17 cellular contexts compared by ENCODE assay signal in the genomic region with DNA sequence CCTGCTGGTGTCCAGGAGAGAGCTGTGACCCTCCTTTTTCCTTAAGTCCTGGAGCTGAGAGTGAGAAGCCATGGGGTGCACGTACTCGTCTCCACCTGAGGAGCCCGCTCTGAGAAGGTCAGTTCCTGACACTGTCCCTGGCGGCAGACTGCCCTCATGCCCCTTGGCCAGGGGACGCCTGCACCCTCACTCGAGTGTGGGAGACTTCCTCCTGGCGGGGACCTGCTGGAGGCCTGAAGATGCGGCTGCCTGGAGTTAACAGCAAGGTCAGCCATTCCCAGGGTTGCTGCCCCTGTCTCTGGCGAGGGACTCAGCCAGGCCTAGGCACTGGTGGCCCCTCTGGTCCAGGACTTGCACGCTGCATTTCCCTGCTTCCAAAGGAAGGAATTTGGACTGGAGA. TPM values are rescaled to one million over a fixed set of nuclear protein-coding genes. Genes with fewer than 3 reads are reported as not detected.
DNase-seq lines count a peak whose midpoint lies in the region; ATAC-seq and TF ChIP-seq lines count a peak whose summit lies in the region.
"Had no signal": no experiment of that assay in that cellular context is flagged by ENCODE, and none has a peak within 500 bp of the region (broad histone marks: within the 10 kb centered on the region; RNA-seq: fewer than 3 reads in every experiment).

No MANE protein-coding gene starts in this region.

- TF ChIP-seq CTCF in endothelial cell (IDR thresholded peaks at IDR 0.05; ENCODE audit: unreplicated experiment) = no peak
- TF ChIP-seq CTCF in neural progenitor cell (IDR thresholded peaks at IDR 0.05) = no peak
- TF ChIP-seq CTCF in tibial artery (IDR thresholded peaks at IDR 0.05) = no peak

- H3K27ac Mint-ChIP-seq in endothelial cell (ENCODE audit: unreplicated experiment) (peak overlapping the region; percentile 96), neural progenitor cell (peak overlapping the region; percentile 98)
- H3K27ac Mint-ChIP-seq: activated CD8-positive, alpha-beta T cell treated with anti-CD3 and anti-CD28 coated beads, Interleukin-2, amount 10 ng/mL, durations not matched to agents 7 days and 5 days; activated naive CD8-positive, alpha-beta T cell treated with anti-CD3 and anti-CD28 coated beads for 36 hours; IgD-negative memory B cell; memory B cell had no signal

- peaks cover 5% of the 10 kb centered on the region for H3K27me3 Mint-ChIP-seq in endothelial cell (ENCODE audit: unreplicated experiment)
- peaks cover 8% of the 10 kb centered on the region for H3K27me3 Mint-ChIP-seq in neural progenitor cell (ENCODE audit: insufficient read depth, low read depth)
- H3K27me3 Mint-ChIP-seq: activated naive CD8-positive, alpha-beta T cell treated with anti-CD3 and anti-CD28 coated beads for 36 hours; IgD-negative memory B cell; memory B cell had no signal

- H3K79me2 ChIP-seq in neural progenitor cell (ENCODE audit: low read depth) = no peaks in the 10 kb centered on the region

- H3K4me3 ChIP-seq in neural progenitor cell (no peak overlapping the region), tibial artery (no peak overlapping the region)
- H3K4me3 ChIP-seq: testis had no signal

- H3K27me3 ChIP-seq in neural progenitor cell (no peaks in the 10 kb centered on the region), tibial artery (no peaks in the 10 kb centered on the region)
- H3K27me3 ChIP-seq: foreskin keratinocyte, testis had no signal

- H3K4me3 Mint-ChIP-seq in endothelial cell (ENCODE audit: unreplicated experiment) (no peak overlapping the region), neural progenitor cell (no peak overlapping the region)
- H3K4me3 Mint-ChIP-seq: activated CD8-positive, alpha-beta T cell treated with anti-CD3 and anti-CD28 coated beads, Interleukin-2, amount 10 ng/mL, durations not matched to agents 7 days and 5 days; activated naive CD8-positive, alpha-beta T cell treated with anti-CD3 and anti-CD28 coated beads for 36 hours; IgD-negative memory B cell; memory B cell; nephron progenitor cell had no signal

- H3K36me3 Mint-ChIP-seq in endothelial cell (ENCODE audit: low read depth, unreplicated experiment) (peaks cover 9% of the 10 kb centered on the region), neural progenitor cell (peaks cover 20% of the 10 kb centered on the region)

- H3F3A ChIP-seq in neural progenitor cell (ENCODE audit: low read depth) = peaks cover 14% of the 10 kb centered on the region

- H3K9me3 ChIP-seq in neural progenitor cell (ENCODE audit: low read depth) (no peaks in the 10 kb centered on the region), tibial artery (no peaks in the 10 kb centered on the region)
- H3K9me3 ChIP-seq: testis had no signal

- H3K4me1 Mint-ChIP-seq in endothelial cell (ENCODE audit: unreplicated experiment) (peaks cover 21% of the 10 kb centered on the region), neural progenitor cell (peaks cover 84% of the 10 kb centered on the region)
- H3K4me1 Mint-ChIP-seq: activated naive CD8-positive, alpha-beta T cell treated with anti-CD3 and anti-CD28 coated beads for 36 hours; IgD-negative memory B cell; memory B cell had no signal

- intact Hi-C loops in tibial artery (cut with DNase I; ENCODE audit: low total_unique reads) = no loop called here

- H3K4me2 ChIP-seq in neural progenitor cell = peak overlapping the region; percentile 16

- no peak overlapping the region for H2AFZ ChIP-seq in neural progenitor cell (replicated peaks)

- H3K9me3 Mint-ChIP-seq in endothelial cell (ENCODE audit: unreplicated experiment) = no peaks in the 10 kb centered on the region
- no peaks in the 10 kb centered on the region for H3K9me3 Mint-ChIP-seq in neural progenitor cell
- H3K9me3 Mint-ChIP-seq: activated naive CD8-positive, alpha-beta T cell treated with anti-CD3 and anti-CD28 coated beads for 36 hours; IgD-negative memory B cell; memory B cell; nephron progenitor cell had no signal

- no peak for ATAC-seq in GM18511 (IDR thresholded peaks at IDR 0.05; ENCODE audit: unreplicated experiment)
- ATAC-seq in GM21447 (IDR thresholded peaks at IDR 0.05; ENCODE audit: unreplicated experiment) = no peak
- ATAC-seq: activated CD8-positive, alpha-beta T cell treated with anti-CD3 and anti-CD28 coated beads, Interleukin-2, amount 10 ng/mL, durations not matched to agents 7 days and 5 days; foreskin keratinocyte had no signal

- H3K36me3 ChIP-seq in neural progenitor cell (no peaks in the 10 kb centered on the region), tibial artery (peaks cover 0 to 12% (median 9%) of the 10 kb centered on the region in 3 donors)

- H3K27ac ChIP-seq in angular gyrus (ENCODE audit: low read depth, low read length) = peak overlapping the region; percentile 54
- peak overlapping the region; percentile 23 for H3K27ac ChIP-seq in neural progenitor cell
- peak overlapping the region; percentile 88 to 95 for H3K27ac ChIP-seq in tibial artery
- H3K27ac ChIP-seq: foreskin keratinocyte, WERI-Rb-1 had no signal

- H3K9ac ChIP-seq in neural progenitor cell = no peak overlapping the region

- H3K4me1 ChIP-seq in neural progenitor cell (peaks cover 34% of the 10 kb centered on the region), tibial artery (peaks cover 12 to 74% (median 49%) of the 10 kb centered on the region in 4 donors)
- H3K4me1 ChIP-seq: foreskin keratinocyte had no signal

- DNase-seq in endothelial cell (ENCODE audit: low spot score) = no peak
- no peak for DNase-seq in neural progenitor cell (ENCODE audit: low spot score)
- DNase-seq in tibial artery = no peak
- DNase-seq in HCEC 1CT = no peak
- DNase-seq in stimulated activated CD8-positive, alpha-beta memory T cell treated with anti-CD3 and anti-CD28 coated beads, Interleukin-4, amount 100 ng/mL, for 48 hours = no peak
- DNase-seq: activated CD8-positive, alpha-beta T cell treated with anti-CD3 and anti-CD28 coated beads, Interleukin-2, amount 10 ng/mL, durations not matched to agents 7 days and 5 days; activated naive CD8-positive, alpha-beta T cell treated with anti-CD3 and anti-CD28 coated beads for 36 hours; foreskin keratinocyte; NCI-H446 treated with DMSO at 0.1 percent for 48 hours; nephron progenitor cell; testis; WERI-Rb-1 had no signal

- peaks cover 18% of the 10 kb centered on the region for H4K20me1 ChIP-seq in neural progenitor cell (ENCODE audit: low read depth)

RNA-seq across cellular contexts. Expression of gene TMEM120A, which starts 26.4 kb away (rescaled TPM):
- 18.2 TPM for total RNA-seq in endothelial cell (ENCODE audit: unreplicated experiment)
- 9.4 and 10.4 TPM in 2 replicates for total RNA-seq in neural progenitor cell (ENCODE audit: low replicate concordance)

RNA-seq across cellular contexts. Expression of gene POR, which starts 53.1 kb away (rescaled TPM):
- 70.8 TPM for total RNA-seq in endothelial cell (ENCODE audit: unreplicated experiment)
- total RNA-seq in neural progenitor cell (ENCODE audit: low replicate concordance) = 38.6 and 61.0 TPM in 2 replicates

Comparison
In these comparisons a context has a peak if more than half of its experiments do, and no peak if none do; other contexts are left out.
1. H3K27ac ChIP-seq: peak in every context shown above with its lines; median percentile 92 in tibial artery; 54 in angular gyrus; 23 in neural progenitor cell.